Comparison of ENCODE assay signal across 6 cellular contexts in the genomic region with DNA sequence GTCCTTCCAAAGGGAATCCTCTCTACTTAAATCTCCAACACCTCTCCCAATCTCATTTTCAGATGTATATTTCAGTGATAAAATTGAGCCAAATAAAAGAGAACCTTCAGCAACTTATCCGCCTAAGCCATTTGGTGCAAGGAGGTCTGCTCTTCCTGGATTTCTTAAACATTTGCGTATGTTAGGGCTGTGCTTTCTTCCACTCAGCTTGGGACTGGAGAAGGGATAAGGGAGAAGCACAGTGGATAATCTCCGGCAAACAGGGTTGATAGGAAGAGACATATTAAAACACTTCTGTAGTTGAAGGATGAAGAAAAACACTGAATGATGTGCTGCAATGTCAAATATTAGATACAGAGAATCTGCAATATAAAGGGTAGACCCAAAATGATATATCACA.
"Had no signal": no experiment of that assay in that cellular context is flagged by ENCODE, and none has a peak within 500 bp of the region (broad histone marks: within the 10 kb centered on the region; RNA-seq: fewer than 3 reads in every experiment).

No MANE protein-coding gene starts in this region.

- H3K4me2 ChIP-seq: KMS-11 had no signal

- H3K9ac ChIP-seq: KMS-11 had no signal

- H3K4me3 Mint-ChIP-seq: IgD-negative memory B cell had no signal

- H3K4me1 Mint-ChIP-seq: IgD-negative memory B cell had no signal

- H3K36me3 Mint-ChIP-seq: IgD-negative memory B cell had no signal

- H3K27ac Mint-ChIP-seq: IgD-negative memory B cell had no signal

- H3K27me3 Mint-ChIP-seq: IgD-negative memory B cell had no signal

- H3K27ac ChIP-seq: HL-60, KMS-11 had no signal

- ATAC-seq: HepG2 had no signal

- DNase-seq: HCEC 1CT, KBM-7 had no signal
